Comparison of ENCODE assay signal across 18 cellular contexts in the genomic region with DNA sequence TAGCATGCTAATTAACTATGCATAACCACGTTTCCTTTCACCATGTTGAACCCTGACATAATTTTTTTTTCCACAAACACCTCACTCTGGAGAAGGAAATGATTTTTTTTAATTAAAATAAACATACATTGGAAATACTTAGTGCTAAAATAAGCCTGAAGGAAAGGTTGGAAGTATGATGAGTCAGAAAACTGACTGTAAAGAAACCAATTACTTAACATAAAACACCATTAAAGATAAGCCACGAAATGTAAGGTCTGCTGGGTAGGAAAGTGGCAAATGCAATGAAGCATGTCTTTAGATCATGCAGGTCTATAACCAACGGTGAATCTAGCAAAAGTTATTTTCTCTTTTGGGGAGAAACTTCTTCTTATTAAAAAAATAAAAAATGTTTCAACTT. TPM values are rescaled to one million over a fixed set of nuclear protein-coding genes. Genes with fewer than 3 reads are reported as not detected.
A peak's percentile ranks its signal among the peaks of the same experiment; 100 is the strongest.
DNase-seq lines count a peak whose midpoint lies in the region; TF ChIP-seq lines count a peak whose summit lies in the region.
"Had no signal": no experiment of that assay in that cellular context is flagged by ENCODE, and none has a peak within 500 bp of the region (broad histone marks: within the 10 kb centered on the region; RNA-seq: fewer than 3 reads in every experiment).

No MANE protein-coding gene starts in this region.

- DNase-seq in Daoy (ENCODE audit: low read depth) (peak; percentile 52), OCI-M1 (lab: John Stamatoyannopoulos, UW) (peak; percentile 35), glomerular visceral epithelial cell (ENCODE audit: extremely low spot score) (peak; percentile 52), smooth muscle cell (lab: John Stamatoyannopoulos, UW; ENCODE audit: unreplicated experiment) (no peak), AG20443 (ENCODE audit: low spot score) (no peak), foreskin fibroblast (no peak), hepatocyte (ENCODE audit: low spot score) (no peak)
- DNase-seq: BE2C; C1 segment of cervical spinal cord; CD4-positive, CD25-positive, alpha-beta regulatory T cell; CD8-positive, alpha-beta memory T cell; COR-L47; GDM1; GM23248; H7 had no signal

- H3K9me2 ChIP-seq in hepatocyte (replicated peaks; ENCODE audit: insufficient read depth) = no peaks in the 10 kb centered on the region

- H4K20me1 ChIP-seq in smooth muscle cell (ENCODE audit: low read depth) (no peaks in the 10 kb centered on the region), hepatocyte (ENCODE audit: insufficient read depth, poor library complexity, severe bottlenecking) (no peaks in the 10 kb centered on the region)

- H3K4me1 ChIP-seq in smooth muscle cell (ENCODE audit: low read depth) (no peaks in the 10 kb centered on the region), hepatocyte (ENCODE audit: insufficient read depth) (no peaks in the 10 kb centered on the region)

- H3F3A ChIP-seq in smooth muscle cell (ENCODE audit: low read depth) = no peaks in the 10 kb centered on the region

- WGBS in smooth muscle cell (ENCODE audit: low lambda C conversion rate) = 49% methylated on average over 3 of the region's 3 CpGs
- WGBS in hepatocyte (ENCODE audit: low lambda C conversion rate, missing lambda C conversion rate) = 67% methylated on average over 3 of the region's 3 CpGs

- peak overlapping the region; percentile 19 for H3K4me2 ChIP-seq in smooth muscle cell
- no peak overlapping the region for H3K4me2 ChIP-seq in hepatocyte

- H3K36me3 ChIP-seq in smooth muscle cell (ENCODE audit: low read depth) (no peaks in the 10 kb centered on the region), hepatocyte (replicated peaks; ENCODE audit: insufficient read depth, low read depth) (no peaks in the 10 kb centered on the region)

- H3K27me3 ChIP-seq in smooth muscle cell (ENCODE audit: low read depth) (no peaks in the 10 kb centered on the region), hepatocyte (no peaks in the 10 kb centered on the region)
- H3K27me3 ChIP-seq: BE2C had no signal

- H3K79me2 ChIP-seq in smooth muscle cell (ENCODE audit: low read depth) = no peaks in the 10 kb centered on the region
- H3K79me2 ChIP-seq in hepatocyte = no peaks in the 10 kb centered on the region

- H3K27ac ChIP-seq in smooth muscle cell (ENCODE audit: low read depth) = no peak overlapping the region
- H3K27ac ChIP-seq in hepatocyte = no peak overlapping the region
- H3K27ac ChIP-seq: GM23248, HL-60 had no signal

- no peak for TF ChIP-seq CTCF in smooth muscle cell (IDR thresholded peaks at IDR 0.05; ENCODE audit: borderline replicate concordance, insufficient read depth, poor library complexity, severe bottlenecking)
- no peak for TF ChIP-seq CTCF in foreskin fibroblast (IDR thresholded peaks at IDR 0.05; ENCODE audit: low read depth, low read length)
- no peak for TF ChIP-seq CTCF in hepatocyte (IDR thresholded peaks at IDR 0.05; ENCODE audit: poor library complexity)

- no peak overlapping the region for H3K9ac ChIP-seq in smooth muscle cell (ENCODE audit: low read depth)
- H3K9ac ChIP-seq: GM23248 had no signal

- no peak overlapping the region for H2AFZ ChIP-seq in smooth muscle cell (ENCODE audit: low read depth)
- H2AFZ ChIP-seq in hepatocyte = no peak overlapping the region
- H2AFZ ChIP-seq: GM23248 had no signal

- H3K9me3 ChIP-seq in smooth muscle cell (replicated peaks; ENCODE audit: low read depth) (no peaks in the 10 kb centered on the region), hepatocyte (ENCODE audit: low read depth) (no peaks in the 10 kb centered on the region)
- H3K9me3 ChIP-seq: BE2C had no signal

- H3K4me3 ChIP-seq in smooth muscle cell (no peak overlapping the region), foreskin fibroblast (ENCODE audit: low read depth in 1 of 2, low read length in 2 of 2) (no peak overlapping the region), hepatocyte (no peak overlapping the region)
- H3K4me3 ChIP-seq: GM23248 had no signal

RNA-seq across cellular contexts. Expression of a gene that starts 47.5 kb away (rescaled TPM):
- not detected in 2 replicates for total RNA-seq in Daoy (2014; rRNA removed; shearing (Covaris generic))
- not detected in 2 replicates for total RNA-seq in smooth muscle cell
- polyA plus RNA-seq in smooth muscle cell = not detected in 2 replicates
- not detected in 2 replicates for total RNA-seq in hepatocyte
- not detected in 2 replicates for polyA plus RNA-seq in hepatocyte
- total RNA-seq: A172; CD4-positive, CD25-positive, alpha-beta regulatory T cell; CD8-positive, alpha-beta memory T cell; GM23248; H7; HT1080 had no signal
- polyA plus RNA-seq: CD4-positive, CD25-positive, alpha-beta regulatory T cell; CD8-positive, alpha-beta memory T cell; GM23248 had no signal

Comparison
In these comparisons a context has a peak if more than half of its experiments do, and no peak if none do; other contexts are left out.
1. DNase-seq: peak in Daoy (single experiment), OCI-M1 (single experiment) and glomerular visceral epithelial cell (single experiment); none in smooth muscle cell (single experiment), AG20443 (single experiment), foreskin fibroblast (0 of 2) and hepatocyte (single experiment).